Comparison of ENCODE assay signal across 11 cellular contexts in the genomic region with DNA sequence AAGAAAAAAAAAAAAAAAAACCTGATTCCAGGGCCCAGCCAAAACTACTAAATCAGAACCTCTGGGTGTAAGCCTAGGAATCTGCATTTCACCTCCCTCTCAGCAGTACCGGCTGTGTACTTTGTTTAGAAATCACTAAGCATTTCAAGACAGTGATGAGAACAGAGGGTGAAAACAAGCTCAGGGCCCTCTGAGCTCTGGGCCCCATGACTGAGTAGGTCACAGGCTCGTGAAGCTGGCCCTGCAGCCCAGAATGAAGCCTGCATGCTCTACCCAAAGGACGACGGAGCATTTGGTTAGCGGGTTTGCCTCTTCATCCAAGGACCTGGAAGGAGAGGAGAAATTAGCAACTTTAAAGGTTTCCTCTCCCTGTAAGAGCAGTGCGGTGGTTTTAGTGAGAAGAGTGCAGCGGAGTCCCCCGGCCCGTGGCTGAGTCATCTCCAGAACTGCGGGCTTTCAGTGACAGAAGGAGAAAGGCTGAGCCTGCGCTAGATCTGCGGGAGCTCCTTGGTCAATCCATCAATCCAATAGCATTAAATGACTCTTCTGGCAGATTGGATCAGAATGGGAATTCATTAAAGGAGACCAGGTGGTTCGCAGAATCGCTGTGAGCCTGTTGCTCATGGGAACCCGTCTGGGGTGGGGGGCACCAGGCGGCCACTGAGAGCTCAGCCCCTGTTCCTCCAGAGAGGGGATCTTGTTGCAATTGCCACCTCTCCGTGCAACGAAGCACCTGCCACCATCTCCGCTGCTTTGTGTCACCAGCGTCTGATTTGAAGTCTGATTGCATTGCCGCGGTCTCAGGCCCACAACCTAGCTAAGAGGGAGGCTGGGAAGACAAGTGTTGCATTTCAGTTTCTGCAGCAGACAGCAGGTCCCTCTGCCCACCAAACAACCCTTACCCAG. TPM values are rescaled to one million over a fixed set of nuclear protein-coding genes. Genes with fewer than 3 reads are reported as not detected.
DNase-seq lines count a peak whose midpoint lies in the region; ATAC-seq and TF ChIP-seq lines count a peak whose summit lies in the region.
"Had no signal": no experiment of that assay in that cellular context is flagged by ENCODE, and none has a peak within 500 bp of the region (broad histone marks: within the 10 kb centered on the region; RNA-seq: fewer than 3 reads in every experiment).

No MANE protein-coding gene starts in this region.

- H3K4me3 Mint-ChIP-seq in activated T-helper 17 cell treated with anti-CD3 and anti-CD28 coated beads, Interleukin-2, amount 50 U/mL, for 72 hours, result peak overlapping the region; percentile 43

- peaks cover 7% of the 10 kb centered on the region for H3K27me3 Mint-ChIP-seq in activated T-helper 17 cell treated with anti-CD3 and anti-CD28 coated beads, Interleukin-2, amount 50 U/mL, for 72 hours

- no peak for DNase-seq in activated CD4-positive, CD25-positive, alpha-beta regulatory T cell treated with anti-CD3 and anti-CD28 coated beads, Interleukin-2, amount 50 U/mL, for 72 hours
- peak; percentile 43 to 72 for DNase-seq in stimulated activated CD8-positive, alpha-beta memory T cell treated with anti-CD3 and anti-CD28 coated beads, Interleukin-15, amount 100 ng/mL, for 48 hours (ENCODE audit: low read depth in 2 of 2)
- DNase-seq in adrenal gland (no peak), AG08396 (ENCODE audit: low spot score) (no peak), heart left ventricle (no peak)

- no peaks in the 10 kb centered on the region for H3K9me3 ChIP-seq in adrenal gland (replicated peaks in 1 of 3)
- no peaks in the 10 kb centered on the region for H3K9me3 ChIP-seq in heart left ventricle

- TF ChIP-seq POLR2A in adrenal gland (IDR thresholded peaks at IDR 0.05), result no peak
- TF ChIP-seq POLR2A in heart left ventricle (IDR thresholded peaks at IDR 0.05), result no peak

- WGBS in adrenal gland, 4 donors, result 79 to 89% (median 82%) methylated on average over 19 to 22 of the region's 22 CpGs
- WGBS in heart left ventricle, 4 donors, result 81 to 87% (median 83%) methylated on average over 22 of the region's 22 CpGs

- H3K36me3 ChIP-seq in adrenal gland (replicated peaks in 1 of 2) (no peaks in the 10 kb centered on the region), heart left ventricle (no peaks in the 10 kb centered on the region)
- H3K36me3 ChIP-seq: cardiac muscle cell had no signal

- H3K9me3 Mint-ChIP-seq in activated T-helper 17 cell treated with anti-CD3 and anti-CD28 coated beads, Interleukin-2, amount 50 U/mL, for 72 hours, result no peaks in the 10 kb centered on the region

- H3K36me3 Mint-ChIP-seq in activated T-helper 17 cell treated with anti-CD3 and anti-CD28 coated beads, Interleukin-2, amount 50 U/mL, for 72 hours (ENCODE audit: low read depth), result no peaks in the 10 kb centered on the region

- ATAC-seq in activated CD4-positive, CD25-positive, alpha-beta regulatory T cell treated with anti-CD3 and anti-CD28 coated beads, Interleukin-2, amount 50 U/mL, for 24 hours, result peak; percentile 73 to 78
- ATAC-seq in HG03442 (IDR thresholded peaks at IDR 0.05; ENCODE audit: unreplicated experiment) (peak; percentile 45), heart left ventricle (no peak)
- peak; percentile 94 for ATAC-seq in activated T-helper 17 cell treated with anti-CD3 and anti-CD28 coated beads, Interleukin-2, amount 50 U/mL, for 72 hours (replicated peaks)

- H3K4me1 ChIP-seq in adrenal gland (replicated peaks in 1 of 2) (no peaks in the 10 kb centered on the region), heart left ventricle (no peaks in the 10 kb centered on the region)

- TF ChIP-seq CTCF in adrenal gland (IDR thresholded peaks at IDR 0.05) (no peak), heart left ventricle (IDR thresholded peaks at IDR 0.05) (no peak)

- no peaks in the 10 kb centered on the region for H3K4me1 Mint-ChIP-seq in activated T-helper 17 cell treated with anti-CD3 and anti-CD28 coated beads, Interleukin-2, amount 50 U/mL, for 72 hours

- intact Hi-C loops in adrenal gland (cut with DNase I), result no loop called here
- intact Hi-C loops in heart left ventricle (cut with DNase I), result no loop called here

- H3K27ac ChIP-seq in adrenal gland, result no peak overlapping the region
- H3K27ac ChIP-seq in heart left ventricle, result no peak overlapping the region
- H3K27ac ChIP-seq: cardiac muscle cell had no signal

- no peak overlapping the region for H3K27ac Mint-ChIP-seq in activated T-helper 17 cell treated with anti-CD3 and anti-CD28 coated beads, Interleukin-2, amount 50 U/mL, for 72 hours

- H3K4me3 ChIP-seq in adrenal gland (no peak overlapping the region), heart left ventricle (no peak overlapping the region)
- H3K4me3 ChIP-seq: cardiac muscle cell had no signal

- no peaks in the 10 kb centered on the region for H3K27me3 ChIP-seq in adrenal gland
- peaks cover 0 to 8% (median 0%) of the 10 kb centered on the region in 9 donors for H3K27me3 ChIP-seq in heart left ventricle
- H3K27me3 ChIP-seq: cardiac muscle cell had no signal

RNA-seq across cellular contexts. Expression of gene IL31, which starts 7.3 kb away (rescaled TPM):
- not detected for total RNA-seq in activated T-helper 17 cell treated with anti-CD3 and anti-CD28 coated beads, Interleukin-2, amount 50 U/mL, for 72 hours
- total RNA-seq in adrenal gland, result not detected
- not detected for polyA plus RNA-seq in adrenal gland
- total RNA-seq in heart left ventricle, result not detected
- not detected for polyA plus RNA-seq in heart left ventricle
- total RNA-seq: cardiac muscle cell, liver, pulmonary artery endothelial cell had no signal
- polyA plus RNA-seq: cardiac muscle cell, liver had no signal

RNA-seq across cellular contexts. Expression of gene LRRC43, which starts 16.2 kb away (rescaled TPM):
- total RNA-seq in activated T-helper 17 cell treated with anti-CD3 and anti-CD28 coated beads, Interleukin-2, amount 50 U/mL, for 72 hours, result not detected
- total RNA-seq in adrenal gland (1 to 10 TPM in 6 of 8 donors, under 1 TPM in 2; 0.17 to 4.5 (median 1.2) TPM), heart left ventricle (1 to 10 TPM in 2 of 9 donors, under 1 TPM in 6, not detected in 1; 0.31 to 1.9 (median 0.92) TPM)
- polyA plus RNA-seq in adrenal gland (1 to 10 TPM in 2 of 3 donors, under 1 TPM in 1; 0.26 to 1.1 (median 1.1) TPM), heart left ventricle (under 1 TPM; 0.15 to 0.38 TPM)

RNA-seq across cellular contexts. Expression of gene B3GNT4, which starts 36.8 kb away (rescaled TPM):
- total RNA-seq in activated T-helper 17 cell treated with anti-CD3 and anti-CD28 coated beads, Interleukin-2, amount 50 U/mL, for 72 hours, result 1 to 10 TPM in 1 of 2 donors, under 1 TPM in 1; 0.48 to 5.3 TPM
- total RNA-seq in adrenal gland, result 1 to 10 TPM in 2 of 8 donors, under 1 TPM in 1, not detected in 5; 0.17 to 4.0 (median 1.0) TPM
- polyA plus RNA-seq in adrenal gland, result 1 to 10 TPM in 2 of 3 donors, under 1 TPM in 1; 0.74 to 1.9 (median 1.1) TPM
- total RNA-seq in heart left ventricle, result not detected
- under 1 TPM; 0.11 to 0.27 TPM for polyA plus RNA-seq in heart left ventricle
- total RNA-seq: liver had no signal

RNA-seq across cellular contexts. Expression of gene DIABLO, which starts 59.2 kb away (rescaled TPM):
- 10 to 100 TPM; 44.0 to 50.5 TPM for total RNA-seq in activated T-helper 17 cell treated with anti-CD3 and anti-CD28 coated beads, Interleukin-2, amount 50 U/mL, for 72 hours
- total RNA-seq in adrenal gland, result 10 to 100 TPM; 40.2 to 60.1 (median 48.3) TPM
- 100 to 1,000 TPM in 1 of 3 donors, 10 to 100 TPM in 2; 55.6 to 100 (median 84.1) TPM for polyA plus RNA-seq in adrenal gland
- 10 to 100 TPM; 27.9 to 64.4 (median 34.8) TPM for total RNA-seq in heart left ventricle
- 10 to 100 TPM; 26.4 to 72.6 TPM for polyA plus RNA-seq in heart left ventricle

Comparison
In these comparisons a context has a peak if more than half of its experiments do, and no peak if none do; other contexts are left out.
1. ATAC-seq: peak in activated CD4-positive, CD25-positive, alpha-beta regulatory T cell treated with anti-CD3 and anti-CD28 coated beads, Interleukin-2, amount 50 U/mL, for 24 hours (2 of 2), HG03442 (single experiment) and activated T-helper 17 cell treated with anti-CD3 and anti-CD28 coated beads, Interleukin-2, amount 50 U/mL, for 72 hours (single experiment); none in heart left ventricle (0 of 4).
2. DNase-seq: peak in stimulated activated CD8-positive, alpha-beta memory T cell treated with anti-CD3 and anti-CD28 coated beads, Interleukin-15, amount 100 ng/mL, for 48 hours (2 of 2); none in activated CD4-positive, CD25-positive, alpha-beta regulatory T cell treated with anti-CD3 and anti-CD28 coated beads, Interleukin-2, amount 50 U/mL, for 72 hours (single experiment), adrenal gland (0 of 7), AG08396 (single experiment) and heart left ventricle (0 of 5).